16 cellular contexts compared by ENCODE assay signal in the genomic region with DNA sequence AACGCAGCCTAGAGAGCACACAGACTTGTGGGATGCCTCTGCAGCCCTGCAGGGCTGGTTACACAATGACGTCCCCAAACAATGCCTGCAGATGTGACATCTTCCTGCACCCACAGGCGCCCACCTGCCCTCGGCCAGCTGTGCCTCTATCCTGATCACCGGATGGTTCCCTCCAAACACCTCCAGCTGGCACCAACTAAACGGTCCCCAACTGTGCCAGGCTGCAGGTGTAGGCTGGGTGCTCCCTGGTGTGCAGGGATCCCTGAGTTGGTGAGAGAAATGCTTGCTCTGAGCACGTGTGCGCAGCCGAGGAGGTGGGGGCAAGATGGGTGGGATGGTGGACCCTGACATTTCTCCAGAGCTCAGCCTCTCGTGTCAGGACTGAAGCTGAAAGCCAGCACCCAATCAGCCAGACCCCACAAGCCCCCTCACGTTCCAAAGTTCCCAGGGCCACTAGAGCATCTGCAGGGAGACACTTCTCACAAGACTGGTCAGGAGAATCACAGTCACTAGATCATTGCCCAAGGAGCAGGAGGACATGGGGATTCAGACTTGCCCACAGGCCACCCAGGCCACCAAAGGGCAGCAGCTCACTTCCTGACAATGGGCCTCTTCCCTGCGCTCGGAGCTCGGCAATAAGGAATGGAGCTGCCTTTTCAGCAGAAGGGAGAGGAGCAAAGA.
DNase-seq lines count a peak whose midpoint lies in the region; ATAC-seq and TF ChIP-seq lines count a peak whose summit lies in the region.
"Had no signal": no experiment of that assay in that cellular context is flagged by ENCODE, and none has a peak within 500 bp of the region (broad histone marks: within the 10 kb centered on the region; RNA-seq: fewer than 3 reads in every experiment).

No MANE protein-coding gene starts in this region.

- no peaks in the 10 kb centered on the region for H3K36me3 ChIP-seq in mucosa of descending colon (ENCODE audit: low read depth)
- H3K36me3 ChIP-seq: thoracic aorta had no signal

- H3K4me1 ChIP-seq in mucosa of descending colon (ENCODE audit: low read depth): peaks cover 8% of the 10 kb centered on the region

- no peak for TF ChIP-seq CTCF in mucosa of descending colon (IDR thresholded peaks at IDR 0.05)

- no peak overlapping the region for H3K4me3 ChIP-seq in mucosa of descending colon
- H3K4me3 ChIP-seq: PC-9, thoracic aorta had no signal

- no peaks in the 10 kb centered on the region for H3K9me3 ChIP-seq in mucosa of descending colon
- H3K9me3 ChIP-seq: thoracic aorta had no signal

- ATAC-seq in mucosa of descending colon: peak; percentile 16
- no peak for ATAC-seq in GM21381 (IDR thresholded peaks at IDR 0.05; ENCODE audit: unreplicated experiment)
- ATAC-seq: effector memory CD8-positive, alpha-beta T cell had no signal

- peak overlapping the region; percentile 3 for H3K27ac ChIP-seq in substantia nigra (ENCODE audit: low read depth, low read length, poor library complexity, severe bottlenecking)
- H3K27ac ChIP-seq in caudate nucleus (ENCODE audit: low read depth, low read length): no peak overlapping the region
- H3K27ac ChIP-seq: PC-9, thoracic aorta had no signal

- DNase-seq in NCI-H2107 treated with DMSO at 0.1 percent for 48 hours (lab: John Stamatoyannopoulos, UW; ENCODE audit: unreplicated experiment): peak; percentile 25
- no peak for DNase-seq in NCI-H2107 (lab: John Stamatoyannopoulos, UW)
- peak; percentile 80 for DNase-seq in NCI-H69 (lab: John Stamatoyannopoulos, UW)
- DNase-seq in mucosa of descending colon: no peak
- no peak for DNase-seq in substantia nigra (lab: John Stamatoyannopoulos, UW)
- no peak for DNase-seq in caudate nucleus (lab: John Stamatoyannopoulos, UW)
- DNase-seq in Kasumi-1 (lab: John Stamatoyannopoulos, UW): no peak
- DNase-seq: 8988T; activated CD4-positive, alpha-beta T cell treated with anti-CD3 and anti-CD28 coated beads, Interleukin-2, amount 10 ng/mL, durations not matched to agents 24 days and 14 days; activated CD8-positive, alpha-beta memory T cell treated with anti-CD3 and anti-CD28 coated beads, Interleukin-2, amount 50 U/mL, for 48 hours; effector memory CD8-positive, alpha-beta T cell; NCI-H1694 treated with DMSO at 0.1 percent for 48 hours; PC-9; stimulated activated CD4-positive, alpha-beta T cell treated with anti-CD3 and anti-CD28 coated beads, Interleukin-4, amount 100 ng/mL, for 24 hours had no signal

- intact Hi-C loops in mucosa of descending colon (cut with DNase I, micrococcal nuclease): no loop called here

Comparison
In these comparisons a context has a peak if more than half of its experiments do, and no peak if none do; other contexts are left out.
1. DNase-seq: peak in NCI-H2107 treated with DMSO at 0.1 percent for 48 hours (single experiment) and NCI-H69 (single experiment); none in NCI-H2107 (single experiment), mucosa of descending colon (0 of 3), substantia nigra (0 of 49), caudate nucleus (0 of 61) and Kasumi-1 (0 of 2).